Comparison of ENCODE assay signal across 25 cellular contexts in the genomic region with DNA sequence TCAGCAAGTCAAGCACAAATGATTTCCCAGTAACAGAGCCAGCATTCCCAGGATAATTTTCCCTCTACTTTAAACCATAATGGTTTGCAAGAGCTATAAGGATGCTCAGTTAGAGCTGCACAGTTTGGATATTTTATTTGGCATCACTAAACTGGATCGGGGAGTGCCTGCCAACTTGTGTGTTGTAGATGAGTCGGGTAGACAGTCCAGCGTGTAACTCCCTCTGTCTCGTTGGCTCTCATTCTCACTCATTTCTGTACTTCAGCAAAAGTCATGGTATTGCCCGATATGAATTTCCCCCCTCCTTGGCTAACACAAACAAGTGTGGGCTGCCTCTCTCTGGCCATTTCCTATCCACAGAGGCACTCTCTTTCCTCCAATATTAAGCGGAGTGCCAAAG.
A peak's percentile ranks its signal among the peaks of the same experiment; 100 is the strongest.
DNase-seq lines count a peak whose midpoint lies in the region; ATAC-seq, FAIRE-seq and TF ChIP-seq lines count a peak whose summit lies in the region.
"Had no signal": no experiment of that assay in that cellular context is flagged by ENCODE, and none has a peak within 500 bp of the region (broad histone marks: within the 10 kb centered on the region; RNA-seq: fewer than 3 reads in every experiment).

No MANE protein-coding gene starts in this region.

- H3K9ac ChIP-seq in GM23248 = no peak overlapping the region
- H3K9ac ChIP-seq: parathyroid adenoma had no signal

- H3K9me2 ChIP-seq in GM23248 (ENCODE audit: insufficient read depth) = no peaks in the 10 kb centered on the region

- H3K4me3 ChIP-seq in GM23248 (no peak overlapping the region), heart left ventricle (no peak overlapping the region), foreskin fibroblast (ENCODE audit: low read depth in 1 of 2, low read length in 2 of 2) (no peak overlapping the region)
- H3K4me3 ChIP-seq: uterus had no signal

- H3K4me1 ChIP-seq in GM23248 (ENCODE audit: insufficient read depth) (peaks cover 12% of the 10 kb centered on the region; the same call in 1 of the 2 replicates), heart left ventricle (peaks cover 0 to 20% (median 5%) of the 10 kb centered on the region in 12 donors)
- H3K4me1 ChIP-seq: parathyroid adenoma, uterus had no signal

- 0 out of 2 replicates have a peak overlapping the region, but pooled peaks have one; percentile 0 for H3K27ac ChIP-seq in GM23248
- peak overlapping the region in 1 of 12 donors; percentile 13 for H3K27ac ChIP-seq in heart left ventricle
- H3K27ac ChIP-seq: parathyroid adenoma, uterus had no signal

- FAIRE-seq in GM19239 (lab: Jason Lieb, UNC) = no peak
- FAIRE-seq: GM12891, H1, islet of Langerhans, TTC549 had no signal

- no peak for TF ChIP-seq CTCF in heart left ventricle (IDR thresholded peaks at IDR 0.05)
- TF ChIP-seq CTCF in foreskin fibroblast (IDR thresholded peaks at IDR 0.05; ENCODE audit: low read depth, low read length) = no peak

- ATAC-seq in heart left ventricle (peak in 3 of 4 donors; percentile 15 to 39 (median 39)), GM18907 (IDR thresholded peaks at IDR 0.05; ENCODE audit: unreplicated experiment) (no peak), HG02610 (IDR thresholded peaks at IDR 0.05; ENCODE audit: unreplicated experiment) (no peak)
- ATAC-seq: activated CD4-positive, CD25-positive, alpha-beta regulatory T cell treated with anti-CD3 and anti-CD28 coated beads, Interleukin-2, amount 50 U/mL, for 24 hours; activated CD8-positive, alpha-beta T cell treated with anti-CD3 and anti-CD28 coated beads for 36 hours; activated T-helper 17 cell treated with anti-CD3 and anti-CD28 coated beads, Interleukin-2, amount 50 U/mL, for 72 hours; esophagus mucosa had no signal

- intact Hi-C loops in heart left ventricle (cut with DNase I) = no loop called here

- DNase-seq in GM23248 = peak; percentile 54
- DNase-seq in NCI-H446 treated with DMSO at 0.1 percent for 48 hours (lab: John Stamatoyannopoulos, UW) = peak; percentile 88
- DNase-seq in heart left ventricle = no peak
- DNase-seq in stromal cell of bone marrow (ENCODE audit: low read depth) = peak; percentile 47
- DNase-seq in foreskin fibroblast = no peak
- DNase-seq in GM19239 (ENCODE audit: insufficient read length, low spot score) = no peak
- DNase-seq: activated CD8-positive, alpha-beta T cell treated with anti-CD3 and anti-CD28 coated beads for 36 hours; activated naive CD4-positive, alpha-beta T cell treated with anti-CD3 and anti-CD28 coated beads, Interleukin-2, amount 50 U/mL, for 16 hours; endodermal cell; NCI-H1105 treated with DMSO at 0.1 percent for 48 hours; NCI-H1930; NCI-H748 treated with DMSO at 0.1 percent for 48 hours; stimulated activated CD4-positive, alpha-beta T cell treated with anti-CD3 and anti-CD28 coated beads, Interleukin-2, amount 100 ng/mL, for 48 hours; substantia nigra; uterus had no signal

- no peaks in the 10 kb centered on the region for H3K79me2 ChIP-seq in GM23248 (ENCODE audit: insufficient read depth)
- H3K79me2 ChIP-seq: parathyroid adenoma had no signal

- H4K20me1 ChIP-seq in GM23248 (ENCODE audit: insufficient read depth) = no peaks in the 10 kb centered on the region

- peaks cover 15% of the 10 kb centered on the region for H3F3A ChIP-seq in GM23248 (ENCODE audit: insufficient read depth)

- H3K4me2 ChIP-seq in GM23248 (ENCODE audit: unreplicated experiment) = no peak overlapping the region

- no peak for TF ChIP-seq POLR2A in heart left ventricle (IDR thresholded peaks at IDR 0.05)

- no peaks in the 10 kb centered on the region for H3K36me3 ChIP-seq in GM23248 (ENCODE audit: low read depth)
- H3K36me3 ChIP-seq in heart left ventricle = no peaks in the 10 kb centered on the region
- H3K36me3 ChIP-seq: uterus had no signal

- H3K27me3 ChIP-seq in GM23248 (replicated peaks; ENCODE audit: insufficient read depth) = no peaks in the 10 kb centered on the region
- no peaks in the 10 kb centered on the region for H3K27me3 ChIP-seq in heart left ventricle
- H3K27me3 ChIP-seq: uterus had no signal

- peak overlapping the region; percentile 8; the same call in 1 of the 2 replicates for H2AFZ ChIP-seq in GM23248
- H2AFZ ChIP-seq: parathyroid adenoma had no signal

- 14 to 17% methylated on average over 6 of the region's 6 CpGs for WGBS in GM23248 (ENCODE audit: low coverage in 1 of 2, low lambda C conversion rate in 2 of 2, missing lambda C conversion rate in 2 of 2), 2 experiments
- WGBS in heart left ventricle, 4 donors = 57 to 59% (median 58%) methylated on average over 6 of the region's 6 CpGs

- in situ Hi-C loops in GM23248 (cut with MboI) = no loop called here

- H3K9me3 ChIP-seq in GM23248 (ENCODE audit: low read depth) (no peaks in the 10 kb centered on the region), heart left ventricle (no peaks in the 10 kb centered on the region)
- H3K9me3 ChIP-seq: uterus had no signal

Comparison
In these comparisons a context has a peak if more than half of its experiments do, and no peak if none do; other contexts are left out.
1. DNase-seq: peak in GM23248 (single experiment), NCI-H446 treated with DMSO at 0.1 percent for 48 hours (single experiment) and stromal cell of bone marrow (single experiment); none in heart left ventricle (0 of 5), foreskin fibroblast (0 of 2) and GM19239 (single experiment).
2. ATAC-seq: peak in heart left ventricle (3 of 4); none in GM18907 (single experiment) and HG02610 (single experiment).